Comparison of ENCODE assay signal across 17 cellular contexts in genomic region chr3:44099566-44100297, GRCh38.
"Had no signal": no experiment of that assay in that cellular context is flagged by ENCODE, and none has a peak within 500 bp of the region (broad histone marks: within the 10 kb centered on the region; RNA-seq: fewer than 3 reads in every experiment).

No MANE protein-coding gene starts in this region.

- H3K9me3 ChIP-seq: spleen, thyroid gland had no signal

- H3K27ac ChIP-seq: parathyroid adenoma, spleen, thyroid gland had no signal

- H3K36me3 ChIP-seq: spleen, thyroid gland had no signal

- H3K27me3 ChIP-seq: thyroid gland had no signal

- H3K4me3 ChIP-seq: spleen, thyroid gland had no signal

- DNase-seq: activated CD4-positive, alpha-beta memory T cell treated with anti-CD3 and anti-CD28 coated beads for 36 hours; activated CD4-positive, alpha-beta T cell treated with anti-CD3 and anti-CD28 coated beads for 36 hours; activated naive CD4-positive, alpha-beta T cell; activated naive CD8-positive, alpha-beta T cell treated with anti-CD3 and anti-CD28 coated beads, Interleukin-2, amount 10 ng/mL, durations not matched to agents 7 days and 5 days; cerebellar nuclear complex; cortex of kidney; effector CD4-positive, alpha-beta T cell; left cardiac atrium; mesendoderm; natural killer cell; spleen; stimulated activated CD4-positive, alpha-beta T cell treated with anti-CD3 and anti-CD28 coated beads, Interleukin-4, amount 100 ng/mL, for 4 hours; stimulated activated naive B cell treated with anti-CD40 and anti-IgM and Interleukin-4, amounts not matched to agents 10 μg/mL and 1 μg/mL and 100 μg/mL, for 72 hours; SW 1271; T-helper 2 cell; thyroid gland had no signal

- H3K4me1 ChIP-seq: spleen had no signal
